8 cellular contexts compared by ENCODE assay signal in the genomic region with DNA sequence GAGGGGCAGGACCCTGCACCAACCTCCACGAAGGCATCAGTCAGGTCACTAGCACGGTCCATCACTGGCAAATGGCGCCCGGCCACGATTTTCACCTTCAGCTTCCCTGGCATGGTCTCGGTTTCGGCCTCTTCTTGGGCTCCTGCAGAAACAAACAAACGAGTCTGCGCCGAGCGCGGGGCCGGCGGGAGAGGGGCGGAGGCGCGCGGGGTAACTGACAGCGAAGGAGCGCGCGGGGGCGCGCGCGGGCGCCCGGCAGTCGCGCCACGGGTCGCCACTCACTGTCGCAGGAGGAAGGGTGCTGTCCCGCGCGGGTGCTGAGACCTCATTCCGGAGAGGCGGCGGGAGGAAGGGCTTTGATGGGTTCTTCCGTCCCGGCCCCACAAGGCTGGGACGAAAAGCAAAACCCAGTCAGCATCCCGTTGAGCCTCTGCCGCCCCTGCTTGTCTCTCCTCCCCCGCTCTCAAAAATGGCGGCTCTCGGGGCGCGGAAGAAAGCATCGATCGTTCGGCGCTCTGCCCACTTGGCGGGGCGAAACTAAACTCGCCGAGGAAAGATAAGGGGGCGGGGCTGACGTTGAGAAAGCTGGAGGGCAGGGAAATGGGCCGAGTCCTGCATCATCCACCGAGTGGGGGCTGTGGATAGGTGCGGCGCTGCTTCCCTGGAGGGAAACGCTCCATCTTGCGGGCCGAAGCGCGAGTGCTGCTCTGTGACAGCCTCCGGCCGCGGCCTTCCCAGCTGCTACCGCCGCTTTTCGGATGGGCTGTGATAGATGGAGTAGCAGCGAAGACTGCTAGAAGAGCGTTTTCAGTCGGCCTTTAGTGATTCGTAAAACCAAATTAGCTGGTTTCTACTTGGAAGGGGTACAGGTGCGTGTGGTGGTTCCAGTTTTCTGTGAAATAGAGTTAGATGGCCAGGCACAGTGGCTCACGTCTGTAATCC. TPM values are rescaled to one million over a fixed set of nuclear protein-coding genes. Genes with fewer than 3 reads are reported as not detected.
DNase-seq lines count a peak whose midpoint lies in the region; ATAC-seq, FAIRE-seq and TF ChIP-seq lines count a peak whose summit lies in the region.

A gene with protein sequence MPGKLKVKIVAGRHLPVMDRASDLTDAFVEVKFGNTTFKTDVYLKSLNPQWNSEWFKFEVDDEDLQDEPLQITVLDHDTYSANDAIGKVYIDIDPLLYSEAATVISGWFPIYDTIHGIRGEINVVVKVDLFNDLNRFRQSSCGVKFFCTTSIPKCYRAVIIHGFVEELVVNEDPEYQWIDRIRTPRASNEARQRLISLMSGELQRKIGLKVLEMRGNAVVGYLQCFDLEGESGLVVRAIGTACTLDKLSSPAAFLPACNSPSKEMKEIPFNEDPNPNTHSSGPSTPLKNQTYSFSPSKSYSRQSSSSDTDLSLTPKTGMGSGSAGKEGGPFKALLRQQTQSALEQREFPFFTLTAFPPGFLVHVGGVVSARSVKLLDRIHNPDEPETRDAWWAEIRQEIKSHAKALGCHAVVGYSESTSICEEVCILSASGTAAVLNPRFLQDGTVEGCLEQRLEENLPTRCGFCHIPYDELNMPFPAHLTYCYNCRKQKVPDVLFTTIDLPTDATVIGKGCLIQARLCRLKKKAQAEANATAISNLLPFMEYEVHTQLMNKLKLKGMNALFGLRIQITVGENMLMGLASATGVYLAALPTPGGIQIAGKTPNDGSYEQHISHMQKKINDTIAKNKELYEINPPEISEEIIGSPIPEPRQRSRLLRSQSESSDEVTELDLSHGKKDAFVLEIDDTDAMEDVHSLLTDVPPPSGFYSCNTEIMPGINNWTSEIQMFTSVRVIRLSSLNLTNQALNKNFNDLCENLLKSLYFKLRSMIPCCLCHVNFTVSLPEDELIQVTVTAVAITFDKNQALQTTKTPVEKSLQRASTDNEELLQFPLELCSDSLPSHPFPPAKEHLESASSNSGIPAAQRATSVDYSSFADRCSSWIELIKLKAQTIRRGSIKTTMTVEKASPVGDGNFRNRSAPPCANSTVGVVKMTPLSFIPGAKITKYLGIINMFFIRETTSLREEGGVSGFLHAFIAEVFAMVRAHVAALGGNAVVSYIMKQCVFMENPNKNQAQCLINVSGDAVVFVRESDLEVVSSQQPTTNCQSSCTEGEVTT (minus strand): TSS at position 505 of the 942 bp plus-strand sequence. CDS start 392 bp downstream, at position 113.

- DNase-seq in AG20443 (ENCODE audit: low spot score), result peak; percentile 97
- DNase-seq in NCI-H345 (lab: John Stamatoyannopoulos, UW), result peak; percentile 98
- DNase-seq in activated CD4-positive, CD25-positive, alpha-beta regulatory T cell treated with anti-CD3 and anti-CD28 coated beads, Interleukin-2, amount 50 U/mL, for 72 hours, result peak; percentile 90
- peak; percentile 56 to 86 for DNase-seq in cerebellar nuclear complex (lab: John Stamatoyannopoulos, UW)
- DNase-seq in kidney, result peak; percentile 98
- DNase-seq in stimulated activated CD4-positive, alpha-beta T cell treated with anti-CD3 and anti-CD28 coated beads, Interleukin-15, amount 100 ng/mL, for 24 hours, result peak; percentile 97

- H3K4me1 ChIP-seq in kidney (ENCODE audit: control insufficient read depth in 1 of 2, insufficient read depth in 1 of 2, low read depth in 1 of 2, low read length in 2 of 2), result peaks cover 14 to 16% of the 10 kb centered on the region in 2 donors

- H3K9ac ChIP-seq in kidney (ENCODE audit: low read length in 2 of 2), result peak within 1 kb of the TSS; percentile 67 to 88

- peak within 1 kb of the TSS; percentile 84 to 97 for H3K27ac ChIP-seq in kidney (ENCODE audit: low read depth in 2 of 2, low read length in 2 of 2)

- intact Hi-C loops in kidney (cut with DNase I), result loop anchor here (5.0 kb wide), 1 partner anchor 88 kb away; no protein-coding TSS in a partner anchor

- peak; percentile 82 for ATAC-seq in GM19023 (IDR thresholded peaks at IDR 0.05; ENCODE audit: unreplicated experiment)
- peak; percentile 84 for ATAC-seq in HG03280 (IDR thresholded peaks at IDR 0.05; ENCODE audit: unreplicated experiment)

- TF ChIP-seq CTCF in kidney (IDR thresholded peaks at IDR 0.05; ENCODE audit: borderline replicate concordance, extremely low read depth, insufficient read depth), result peak; percentile 22

- H3K9me3 ChIP-seq in kidney (ENCODE audit: control insufficient read depth in 1 of 2, low read length in 2 of 2), result peaks cover 0 to 2% of the 10 kb centered on the region in 2 donors

- no peak for FAIRE-seq in kidney (lab: Jason Lieb, UNC)

- peak within 1 kb of the TSS; percentile 81 to 93 for H3K4me3 ChIP-seq in kidney (ENCODE audit: low read length in 2 of 2)

- H3K36me3 ChIP-seq in kidney (ENCODE audit: control insufficient read depth in 1 of 2, insufficient read depth in 2 of 2, low read length in 2 of 2), result no peaks in the 10 kb centered on the region

RNA-seq across cellular contexts. Expression of the gene that starts here (rescaled TPM):
- total RNA-seq in kidney, result 48.4 TPM
- 19.4 TPM for polyA plus RNA-seq in kidney (ENCODE audit: insufficient read depth, low read depth, low replicate concordance)

Comparison
In these comparisons a context has a peak if more than half of its experiments do, and no peak if none do; other contexts are left out.
1. Peak in every context shown above with its lines: DNase-seq, ATAC-seq, H3K4me3 ChIP-seq and H3K27ac ChIP-seq.